In the genomic region with DNA sequence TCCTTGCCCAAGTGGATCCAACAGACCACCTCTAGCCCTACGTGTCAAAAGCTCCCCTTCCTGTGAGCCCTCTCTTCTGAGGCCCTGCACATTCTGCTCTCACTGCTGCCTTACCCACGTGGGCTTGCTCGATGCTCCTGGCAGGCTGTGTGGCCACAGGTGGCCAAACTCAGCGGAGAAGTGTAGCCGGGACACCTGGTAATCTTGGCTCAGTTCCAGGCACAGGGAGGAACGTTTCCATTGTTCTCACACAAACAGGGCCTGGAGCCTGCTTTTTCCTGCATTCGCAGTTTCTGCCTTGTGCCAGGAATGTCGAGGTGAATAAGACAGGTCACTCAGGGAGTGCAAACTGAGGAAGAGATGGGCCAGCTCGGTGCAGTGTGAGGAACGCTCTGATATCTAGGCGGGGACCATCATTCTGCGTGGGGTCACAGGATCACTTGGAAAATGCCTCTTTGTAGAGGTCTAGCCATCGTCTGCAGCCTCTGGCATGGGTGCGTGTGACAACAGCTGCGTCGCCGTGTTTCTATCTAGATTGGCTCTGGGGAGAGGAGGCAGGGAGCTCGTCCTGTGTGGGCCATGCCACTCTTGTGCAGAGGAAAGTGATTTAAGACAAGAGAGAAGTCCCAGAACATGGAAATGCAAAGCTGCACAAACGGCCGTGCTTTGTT, we compare ENCODE assay signal across 8 cellular contexts.
DNase-seq lines count a peak whose midpoint lies in the region; ATAC-seq and TF ChIP-seq lines count a peak whose summit lies in the region.
"Had no signal": no experiment of that assay in that cellular context is flagged by ENCODE, and none has a peak within 500 bp of the region (broad histone marks: within the 10 kb centered on the region; RNA-seq: fewer than 3 reads in every experiment).

No MANE protein-coding gene starts in this region.

- no peaks in the 10 kb centered on the region for H3K36me3 Mint-ChIP-seq in mesothelial cell of epicardium

- H3K4me1 ChIP-seq in thoracic aorta (ENCODE audit: control insufficient read depth in 1 of 2, low read depth in 2 of 2), result peaks cover 24 to 62% of the 10 kb centered on the region in 2 donors

- no peak overlapping the region for H3K27ac Mint-ChIP-seq in mesothelial cell of epicardium
- H3K27ac Mint-ChIP-seq: activated CD8-positive, alpha-beta T cell treated with anti-CD3 and anti-CD28 coated beads for 36 hours had no signal

- DNase-seq in NCI-H1092 (lab: John Stamatoyannopoulos, UW) (peak; percentile 93), NCI-H510A (lab: John Stamatoyannopoulos, UW) (peak; percentile 85), dermis microvascular lymphatic vessel endothelial cell (ENCODE audit: low read depth in 2 of 2) (peak; percentile 93 to 97), thoracic aorta (ENCODE audit: low spot score) (no peak), mesothelial cell of epicardium (ENCODE audit: low spot score in 2 of 2, unreplicated experiment in 2 of 2) (no peak)
- DNase-seq: activated CD8-positive, alpha-beta T cell treated with anti-CD3 and anti-CD28 coated beads for 36 hours had no signal

- TF ChIP-seq CTCF in thoracic aorta (IDR thresholded peaks at IDR 0.05) (no peak), mesothelial cell of epicardium (IDR thresholded peaks at IDR 0.05; ENCODE audit: unreplicated experiment) (no peak)

- no peaks in the 10 kb centered on the region for H3K9me3 ChIP-seq in thoracic aorta

- peak overlapping the region; percentile 41 to 52 for H3K27ac ChIP-seq in thoracic aorta

- no peaks in the 10 kb centered on the region for H3K27me3 Mint-ChIP-seq in mesothelial cell of epicardium (ENCODE audit: low read depth)
- H3K27me3 Mint-ChIP-seq: activated CD8-positive, alpha-beta T cell treated with anti-CD3 and anti-CD28 coated beads for 36 hours had no signal

- H3K4me3 ChIP-seq in thoracic aorta, result no peak overlapping the region

- H3K9me3 Mint-ChIP-seq in mesothelial cell of epicardium, result no peaks in the 10 kb centered on the region
- H3K9me3 Mint-ChIP-seq: activated CD8-positive, alpha-beta T cell treated with anti-CD3 and anti-CD28 coated beads for 36 hours had no signal

- no peaks in the 10 kb centered on the region for H3K27me3 ChIP-seq in thoracic aorta (replicated peaks; ENCODE audit: insufficient read depth)

- no peak overlapping the region for H3K4me3 Mint-ChIP-seq in mesothelial cell of epicardium
- H3K4me3 Mint-ChIP-seq: activated CD8-positive, alpha-beta T cell treated with anti-CD3 and anti-CD28 coated beads for 36 hours had no signal

- H3K4me1 Mint-ChIP-seq in mesothelial cell of epicardium, result peaks cover 19% of the 10 kb centered on the region

- ATAC-seq in thoracic aorta (ENCODE audit: insufficient number of reproducible peaks, low FRiP score, low read depth) (no peak), HG02840 (IDR thresholded peaks at IDR 0.05; ENCODE audit: low FRiP score, unreplicated experiment) (no peak), GM19395 (IDR thresholded peaks at IDR 0.05; ENCODE audit: unreplicated experiment) (no peak)
- ATAC-seq: activated CD8-positive, alpha-beta T cell treated with anti-CD3 and anti-CD28 coated beads for 36 hours had no signal

- peaks cover 81% of the 10 kb centered on the region for H3K36me3 ChIP-seq in thoracic aorta

Comparison
In these comparisons a context has a peak if more than half of its experiments do, and no peak if none do; other contexts are left out.
1. DNase-seq: peak in NCI-H1092 (single experiment), NCI-H510A (single experiment) and dermis microvascular lymphatic vessel endothelial cell (2 of 2); none in thoracic aorta (single experiment) and mesothelial cell of epicardium (0 of 2).